2 cellular contexts compared by ENCODE assay signal in genomic region chr3:55204417-55204816, GRCh38.
A peak's percentile ranks its signal among the peaks of the same experiment; 100 is the strongest.
TF ChIP-seq lines count a peak whose summit lies in the region.

No MANE protein-coding gene starts in this region.

TF ChIP-seq in HepG2, 621 proteins besides CTCF, POLR2A, EP300 and RAD21 (continued from another document):
- TF ChIP-seq RXRB (CRISPR knock-in tag; IDR thresholded peaks at IDR 0.05; ENCODE audit: borderline replicate concordance) (no peak), CEBPB (IDR thresholded peaks at IDR 0.05; ENCODE audit: borderline replicate concordance, low read depth, low read length) (0 out of 2 replicates have a peak, but pooled peaks have one; percentile 21)
TF ChIP-seq in HepG2: peak in this region for 1.

TF ChIP-seq in SK-N-SH, 30 proteins besides CTCF, POLR2A, EP300 and RAD21 (continued from another document):
- no peak for TF ChIP-seq PBX3 (IDR thresholded peaks at IDR 0.05)
- TF ChIP-seq SIN3A (IDR thresholded peaks at IDR 0.05; ENCODE audit: borderline replicate concordance, low read depth, low read length): no peak
TF ChIP-seq in SK-N-SH: peak in this region for 0.
